ENCODE assay signal across 11 cellular contexts in genomic region chr4:1207603-1208265, GRCh38. TPM values are rescaled to one million over a fixed set of nuclear protein-coding genes. Genes with fewer than 3 reads are reported as not detected.
DNase-seq lines count a peak whose midpoint lies in the region; ATAC-seq, FAIRE-seq and TF ChIP-seq lines count a peak whose summit lies in the region.
"Had no signal": no experiment of that assay in that cellular context is flagged by ENCODE, and none has a peak within 500 bp of the region (broad histone marks: within the 10 kb centered on the region; RNA-seq: fewer than 3 reads in every experiment).

No MANE protein-coding gene starts in this region.

- no peaks in the 10 kb centered on the region for H3F3A ChIP-seq in PC-3 (ENCODE audit: low read length, unreplicated experiment)

- H3K36me3 ChIP-seq in BE2C (peaks cover 12% of the 10 kb centered on the region), PC-3 (ENCODE audit: low read depth, low read length) (no peaks in the 10 kb centered on the region; the same call in 1 of the 2 replicates), osteoblast (ENCODE audit: insufficient read depth, low read length) (peaks cover 8% of the 10 kb centered on the region)

- H3K9me2 ChIP-seq in PC-3 (replicated peaks; ENCODE audit: low read length), result no peaks in the 10 kb centered on the region

- no peak for FAIRE-seq in frontal cortex (lab: Jason Lieb, UNC)
- FAIRE-seq: endothelial cell of umbilical vein, G401.6 had no signal

- peaks cover 5% of the 10 kb centered on the region; the same call in 1 of the 2 replicates for H3K4me1 ChIP-seq in BE2C
- H3K4me1 ChIP-seq in PC-3 (ENCODE audit: insufficient read depth, low read length), result no peaks in the 10 kb centered on the region
- peaks cover 5% of the 10 kb centered on the region for H3K4me1 ChIP-seq in osteoblast (ENCODE audit: insufficient read depth, low read length)

- peak; percentile 22 for DNase-seq in BE2C
- DNase-seq in PC-3, result peak; percentile 3
- DNase-seq in frontal cortex (ENCODE audit: low spot score in 2 of 2), result peak; percentile 76 to 85
- peak; percentile 99 for DNase-seq in osteoblast (ENCODE audit: insufficient read length, low spot score, missing footprints)
- no peak for DNase-seq in T1000 (lab: John Stamatoyannopoulos, UW)
- no peak for DNase-seq in activated CD4-positive, CD25-positive, alpha-beta regulatory T cell (lab: John Stamatoyannopoulos, UW)
- DNase-seq: activated CD4-positive, alpha-beta T cell treated with anti-CD3 and anti-CD28 coated beads, Interleukin-2, amount 50 U/mL, for 48 hours had no signal

- no peak overlapping the region for H3K27ac ChIP-seq in PC-3 (ENCODE audit: low read length)
- no peak overlapping the region for H3K27ac ChIP-seq in osteoblast (ENCODE audit: low read depth, low read length)

- intact Hi-C loops in PC-3 (cut with micrococcal nuclease), result no loop called here

- peak; percentile 19; the same call in 1 of the 2 replicates for ATAC-seq in PC-3
- no peak for ATAC-seq in GM19035 (IDR thresholded peaks at IDR 0.05; ENCODE audit: unreplicated experiment)
- no peak for ATAC-seq in GM19463 (IDR thresholded peaks at IDR 0.05; ENCODE audit: unreplicated experiment)

- CTCF ChIA-PET in PC-3 (lab: Charles Lee), result no interaction called here

- no peak overlapping the region for H3K9ac ChIP-seq in PC-3 (ENCODE audit: low read length)

- POLR2A ChIA-PET in PC-3 (lab: Charles Lee; ENCODE audit: unreplicated experiment), result no interaction called here

- TF ChIP-seq CTCF in BE2C (IDR thresholded peaks at IDR 0.05; ENCODE audit: low read depth, low read length), result no peak
- no peak for TF ChIP-seq CTCF in PC-3 (conservative IDR thresholded peaks at IDR 0.05; ENCODE audit: low read depth, low read length)
- TF ChIP-seq CTCF in osteoblast (IDR thresholded peaks at IDR 0.05; ENCODE audit: extremely low read depth, low read depth, low read length), result no peak

- no peaks in the 10 kb centered on the region for H4K20me1 ChIP-seq in PC-3 (ENCODE audit: low read length)
- H4K20me1 ChIP-seq in osteoblast (ENCODE audit: insufficient read depth, low read length), result peaks cover 11% of the 10 kb centered on the region

- no peak overlapping the region for H3K4me2 ChIP-seq in PC-3 (ENCODE audit: low read length)
- H3K4me2 ChIP-seq in osteoblast (ENCODE audit: insufficient read depth, low read length), result no peak overlapping the region

- H3K27me3 ChIP-seq in BE2C, result no peaks in the 10 kb centered on the region
- H3K27me3 ChIP-seq in PC-3 (ENCODE audit: low read length), result no peaks in the 10 kb centered on the region
- no peaks in the 10 kb centered on the region for H3K27me3 ChIP-seq in osteoblast (ENCODE audit: insufficient read depth, low read length)

- H3K9me3 ChIP-seq in BE2C (no peaks in the 10 kb centered on the region), PC-3 (ENCODE audit: low read length) (no peaks in the 10 kb centered on the region), osteoblast (ENCODE audit: low read depth, low read length) (no peaks in the 10 kb centered on the region)

- BruUV-seq in PC-3 (replicated peaks; lab: Mats Ljungman, UMichigan), result no TSS peak

- H3K79me2 ChIP-seq in PC-3 (ENCODE audit: low read length) (no peaks in the 10 kb centered on the region), osteoblast (ENCODE audit: insufficient read depth, low read length) (no peaks in the 10 kb centered on the region)

- H2AFZ ChIP-seq in PC-3 (ENCODE audit: low read length) (no peak overlapping the region), osteoblast (ENCODE audit: low read length) (no peak overlapping the region)

- H3K4me3 ChIP-seq in BE2C (ENCODE audit: low read depth, low read length), result no peak overlapping the region
- no peak overlapping the region for H3K4me3 ChIP-seq in PC-3 (ENCODE audit: low read length)
- no peak overlapping the region for H3K4me3 ChIP-seq in osteoblast (ENCODE audit: insufficient read depth, low read length)

RNA-seq across cellular contexts. Expression of gene SPON2, which starts 35.4 kb away (rescaled TPM):
- polyA plus RNA-seq in BE2C (2012; ENCODE audit: insufficient read depth, insufficient read length, low read depth), result not detected
- total RNA-seq in PC-3 (2014; rRNA removed) (0.80 and 1.0 TPM in 2 replicates), frontal cortex (6.1 TPM), osteoblast (29.8 and 38.7 TPM in 2 replicates)
- total RNA-seq: endothelial cell of umbilical vein had no signal

RNA-seq across cellular contexts. Expression of gene CTBP1, which starts 41.2 kb away (rescaled TPM):
- 352 TPM for polyA plus RNA-seq in BE2C (2012; ENCODE audit: insufficient read depth, insufficient read length, low read depth)
- 223 and 266 TPM in 2 replicates for total RNA-seq in PC-3 (2014; rRNA removed)
- total RNA-seq in frontal cortex, result 224 TPM
- total RNA-seq in osteoblast, result 246 and 262 TPM in 2 replicates

Comparison
In these comparisons a context has a peak if more than half of its experiments do, and no peak if none do; other contexts are left out.
1. DNase-seq: peak in BE2C (single experiment), PC-3 (single experiment), frontal cortex (2 of 2) and osteoblast (single experiment); none in T1000 (single experiment) and activated CD4-positive, CD25-positive, alpha-beta regulatory T cell (0 of 4).